9 cellular contexts compared by ENCODE assay signal in genomic region chr1:230825061-230825803, GRCh38. TPM values are rescaled to one million over a fixed set of nuclear protein-coding genes. Genes with fewer than 3 reads are reported as not detected.
DNase-seq lines count a peak whose midpoint lies in the region; FAIRE-seq and TF ChIP-seq lines count a peak whose summit lies in the region.
"Had no signal": no experiment of that assay in that cellular context is flagged by ENCODE, and none has a peak within 500 bp of the region (broad histone marks: within the 10 kb centered on the region; RNA-seq: fewer than 3 reads in every experiment).

No MANE protein-coding gene starts in this region.

- no peak for TF ChIP-seq POLR2A in GM12892 (IDR thresholded peaks at IDR 0.05; ENCODE audit: low read depth, low read length)

- peaks cover 86% of the 10 kb centered on the region for H3K4me1 Mint-ChIP-seq in nephron
- no peaks in the 10 kb centered on the region for H3K4me1 Mint-ChIP-seq in activated naive CD8-positive, alpha-beta T cell treated with anti-CD3 and anti-CD28 coated beads for 36 hours

- H3K9me3 Mint-ChIP-seq in nephron = no peaks in the 10 kb centered on the region
- H3K9me3 Mint-ChIP-seq in activated naive CD8-positive, alpha-beta T cell treated with anti-CD3 and anti-CD28 coated beads for 36 hours = no peaks in the 10 kb centered on the region

- in situ Hi-C loops in GM13976 (cut with MboI; ENCODE audit: low sequenced_read_pairs, unreplicated experiment) = no loop called here

- H3K27ac Mint-ChIP-seq in nephron = peak overlapping the region; percentile 29 to 89 (median 82)
- no peak overlapping the region for H3K27ac Mint-ChIP-seq in activated naive CD8-positive, alpha-beta T cell treated with anti-CD3 and anti-CD28 coated beads for 36 hours

- TF ChIP-seq CTCF in nephron (IDR thresholded peaks at IDR 0.05; ENCODE audit: unreplicated experiment in 3 of 3) = no peak
- TF ChIP-seq CTCF in GM13976 (IDR thresholded peaks at IDR 0.05; ENCODE audit: borderline replicate concordance, control extremely low read depth, extremely low read depth, insufficient read depth, missing control alignments) = no peak

- H3K36me3 Mint-ChIP-seq in nephron (ENCODE audit: low read depth) = no peaks in the 10 kb centered on the region
- H3K36me3 Mint-ChIP-seq in activated naive CD8-positive, alpha-beta T cell treated with anti-CD3 and anti-CD28 coated beads for 36 hours = no peaks in the 10 kb centered on the region

- H3K4me3 Mint-ChIP-seq in nephron = peak overlapping the region in 2 of 3 experiments; percentile 1 to 35
- no peak overlapping the region for H3K4me3 Mint-ChIP-seq in activated naive CD8-positive, alpha-beta T cell treated with anti-CD3 and anti-CD28 coated beads for 36 hours

- DNase-seq in CD1c-positive myeloid dendritic cell (ENCODE audit: extremely low spot score) (peak; percentile 24), NCI-H69 (lab: John Stamatoyannopoulos, UW) (peak; percentile 45), epidermal melanocyte (ENCODE audit: insufficient read length, low spot score) (peak; percentile 50), GM13976 (ENCODE audit: low spot score) (no peak), NCI-H187 (lab: John Stamatoyannopoulos, UW) (no peak), GM12892 (ENCODE audit: insufficient read length) (no peak)
- DNase-seq in activated naive CD8-positive, alpha-beta T cell treated with anti-CD3 and anti-CD28 coated beads for 36 hours = no peak
- DNase-seq: Peyer's patch had no signal

- no peak for FAIRE-seq in GM12892 (lab: Jason Lieb, UNC)

- H3K27me3 Mint-ChIP-seq in nephron (ENCODE audit: low read depth) = peaks cover 4% of the 10 kb centered on the region
- H3K27me3 Mint-ChIP-seq in activated naive CD8-positive, alpha-beta T cell treated with anti-CD3 and anti-CD28 coated beads for 36 hours = no peaks in the 10 kb centered on the region

RNA-seq across cellular contexts. Expression of gene C1orf198, which starts 43.1 kb away (rescaled TPM):
- total RNA-seq in activated naive CD8-positive, alpha-beta T cell treated with anti-CD3 and anti-CD28 coated beads for 36 hours = 1 to 10 TPM; 5.8 to 6.7 TPM
- polyA plus RNA-seq in GM12892 (2012; ENCODE audit: missing spikeins) = 1.4 TPM

Comparison
In these comparisons a context has a peak if more than half of its experiments do, and no peak if none do; other contexts are left out.
1. DNase-seq: peak in CD1c-positive myeloid dendritic cell (single experiment), NCI-H69 (single experiment) and epidermal melanocyte (single experiment); none in GM13976 (single experiment), NCI-H187 (0 of 2), activated naive CD8-positive, alpha-beta T cell treated with anti-CD3 and anti-CD28 coated beads for 36 hours (single experiment) and GM12892 (single experiment).